In genomic region chr4:146271466-146271865, GRCh38 we compare ENCODE assay signal across 1 cellular context.
A peak's percentile ranks its signal among the peaks of the same experiment; 100 is the strongest.
TF ChIP-seq lines count a peak whose summit lies in the region.

No MANE protein-coding gene starts in this region.

TF ChIP-seq in GM12878, 131 proteins besides CTCF, POLR2A, EP300 and RAD21 (continued from another document):
- TF ChIP-seq MLLT1 (IDR thresholded peaks at IDR 0.05) (peak; percentile 72), SRF (IDR thresholded peaks at IDR 0.05; ENCODE audit: low read depth in 2 of 2, low read length in 2 of 2) (no peak), POLR2AphosphoS2 (IDR thresholded peaks at IDR 0.05; ENCODE audit: low read depth, low read length) (no peak), MTA3 (IDR thresholded peaks at IDR 0.05; ENCODE audit: borderline replicate concordance, low read length) (0 out of 2 replicates have a peak, but pooled peaks have one; percentile 74), NR2C2 (IDR thresholded peaks at IDR 0.05; ENCODE audit: borderline replicate concordance, control insufficient read depth, insufficient read length, low read depth) (no peak), TCF3 (IDR thresholded peaks at IDR 0.05; ENCODE audit: borderline replicate concordance, insufficient read depth, low read depth, low read length) (no peak)
